10 cellular contexts compared by ENCODE assay signal in genomic region chrX:68929332-68930150, GRCh38.
DNase-seq lines count a peak whose midpoint lies in the region; ATAC-seq, FAIRE-seq and TF ChIP-seq lines count a peak whose summit lies in the region.
"Had no signal": no experiment of that assay in that cellular context is flagged by ENCODE, and none has a peak within 500 bp of the region (broad histone marks: within the 10 kb centered on the region; RNA-seq: fewer than 3 reads in every experiment).

No MANE protein-coding gene starts in this region.

- FAIRE-seq in urothelium cell line (lab: Jason Lieb, UNC) = no peak

- H3K36me3 Mint-ChIP-seq in MCF 10A (ENCODE audit: insufficient read depth, unreplicated experiment) = no peaks in the 10 kb centered on the region
- H3K36me3 Mint-ChIP-seq in chondrocyte (ENCODE audit: low read depth) = no peaks in the 10 kb centered on the region

- H3K27me3 ChIP-seq in breast epithelium (peaks cover 0 to 35% of the 10 kb centered on the region in 2 donors), left lung (no peaks in the 10 kb centered on the region)

- H3K27me3 Mint-ChIP-seq in MCF 10A (ENCODE audit: insufficient read depth, unreplicated experiment) (peaks cover 22% of the 10 kb centered on the region), chondrocyte (ENCODE audit: low read depth) (no peaks in the 10 kb centered on the region)

- CTCF ChIA-PET in MCF 10A (lab: Yijun Ruan, JAX) = interaction anchor here (0.6 to 1.5 kb wide), 5 partner anchors 10 to 1275 kb away, joined by 3 to 4 read pairs (median 3); no protein-coding TSS in a partner anchor

- peak; percentile 43 for ATAC-seq in left lung
- ATAC-seq in GM18907 (IDR thresholded peaks at IDR 0.05; ENCODE audit: unreplicated experiment) = no peak
- no peak for ATAC-seq in GM18861 (IDR thresholded peaks at IDR 0.05; ENCODE audit: unreplicated experiment)
- no peak for ATAC-seq in GM18909 (IDR thresholded peaks at IDR 0.05; ENCODE audit: poor library complexity, unreplicated experiment)

- intact Hi-C loops in MCF 10A (cut with micrococcal nuclease) = loop anchor here (10.0 kb wide), 1 partner anchor 95 kb away; no protein-coding TSS in a partner anchor
- intact Hi-C loops in breast epithelium (cut with DNase I; ENCODE audit: low total_unique reads) = no loop called here
- intact Hi-C loops in left lung (cut with DNase I) = loop anchor here in 1 of 2 donors (10.0 kb wide), 1 partner anchor 65 kb away; no protein-coding TSS in a partner anchor

- TF ChIP-seq CTCF in MCF 10A (IDR thresholded peaks at IDR 0.05; ENCODE audit: unreplicated experiment) (no peak), breast epithelium (IDR thresholded peaks at IDR 0.05) (no peak), chondrocyte (IDR thresholded peaks at IDR 0.05) (no peak), left lung (IDR thresholded peaks at IDR 0.05) (no peak)

- no peaks in the 10 kb centered on the region for H3K4me1 ChIP-seq in breast epithelium
- H3K4me1 ChIP-seq in left lung = no peaks in the 10 kb centered on the region

- H3K36me3 ChIP-seq in breast epithelium (no peaks in the 10 kb centered on the region), left lung (no peaks in the 10 kb centered on the region)

- TF ChIP-seq POLR2A in breast epithelium (IDR thresholded peaks at IDR 0.05) = no peak

- no peaks in the 10 kb centered on the region for H3K9me3 ChIP-seq in breast epithelium
- H3K9me3 ChIP-seq in left lung = no peaks in the 10 kb centered on the region

- no peaks in the 10 kb centered on the region for H3K9me3 Mint-ChIP-seq in MCF 10A (ENCODE audit: unreplicated experiment)
- H3K9me3 Mint-ChIP-seq in chondrocyte (ENCODE audit: low read depth) = no peaks in the 10 kb centered on the region

- DNase-seq in MCF 10A (ENCODE audit: unreplicated experiment) = peak; percentile 88
- DNase-seq in breast epithelium (ENCODE audit: low spot score in 2 of 2) = no peak
- DNase-seq in chondrocyte (ENCODE audit: low spot score) = no peak
- DNase-seq in left lung = no peak
- peak; percentile 87 for DNase-seq in urothelium cell line (ENCODE audit: low spot score)
- DNase-seq: activated CD4-positive, alpha-beta T cell treated with anti-CD3 and anti-CD28 coated beads, Interleukin-2, amount 50 U/mL, for 48 hours; NCI-H1930 had no signal

- BruUV-seq in MCF 10A (replicated peaks; lab: Mats Ljungman, UMichigan) = no TSS peak

- H3K27ac ChIP-seq in breast epithelium (peak overlapping the region in 1 of 2 donors; percentile 32), left lung (peak overlapping the region in 1 of 2 donors; percentile 13)

- H3K4me3 ChIP-seq in breast epithelium (no peak overlapping the region), left lung (no peak overlapping the region)

- POLR2A ChIA-PET in MCF 10A (lab: Yijun Ruan, JAX) = interaction anchor here (0.7 to 1.0 kb wide), 3 partner anchors 51 to 101 kb away, joined by 3 read pairs; partner anchors contain the start of gene EFNB1

- H3K27ac Mint-ChIP-seq in MCF 10A (ENCODE audit: low read depth, unreplicated experiment) (no peak overlapping the region), chondrocyte (ENCODE audit: unreplicated experiment) (peak overlapping the region; percentile 79)

- H3K4me1 Mint-ChIP-seq in MCF 10A (ENCODE audit: insufficient read depth, unreplicated experiment) (peaks cover 5% of the 10 kb centered on the region), chondrocyte (ENCODE audit: low read depth) (peaks cover 42% of the 10 kb centered on the region)

- H3K4me3 Mint-ChIP-seq in MCF 10A (ENCODE audit: unreplicated experiment) = no peak overlapping the region
- no peak overlapping the region for H3K4me3 Mint-ChIP-seq in chondrocyte (ENCODE audit: unreplicated experiment)

Comparison
In these comparisons a context has a peak if more than half of its experiments do, and no peak if none do; other contexts are left out.
1. DNase-seq: peak in MCF 10A (single experiment) and urothelium cell line (single experiment); none in breast epithelium (0 of 2), chondrocyte (single experiment) and left lung (0 of 2).